In genomic region chr18:23629444-23629946, GRCh38 we compare ENCODE assay signal across 8 cellular contexts. TPM values are rescaled to one million over a fixed set of nuclear protein-coding genes. Genes with fewer than 3 reads are reported as not detected.
DNase-seq lines count a peak whose midpoint lies in the region; ATAC-seq, FAIRE-seq and TF ChIP-seq lines count a peak whose summit lies in the region.

No MANE protein-coding gene starts in this region.

- peak overlapping the region in 2 of 4 donors; percentile 8 to 32 for H3K27ac ChIP-seq in transverse colon

- H3K9me3 ChIP-seq in transverse colon = no peaks in the 10 kb centered on the region

- no peak overlapping the region for H3K4me3 ChIP-seq in transverse colon

- peaks cover 0 to 23% (median 6%) of the 10 kb centered on the region in 4 donors for H3K4me1 ChIP-seq in transverse colon

- TF ChIP-seq CTCF in transverse colon (IDR thresholded peaks at IDR 0.05) = no peak

- intact Hi-C loops in transverse colon (cut with DNase I; ENCODE audit: low total_unique reads) (no loop called here), posterior vena cava (cut with DNase I) (loop anchor here in 1 of 2 donors (10.0 kb wide), 1 partner anchor 175 kb away; no protein-coding TSS in a partner anchor)

- TF ChIP-seq POLR2A in transverse colon (IDR thresholded peaks at IDR 0.05) (no peak), GM12892 (IDR thresholded peaks at IDR 0.05; ENCODE audit: low read depth, low read length) (no peak)

- no peak for TF ChIP-seq EP300 in transverse colon (IDR thresholded peaks at IDR 0.05; ENCODE audit: low read depth)

- in situ Hi-C loops in transverse colon (cut with MboI; ENCODE audit: low pct_ligation_motif_present in 1 of 4, low pct_unique_long_range_greater_than_20kb in 1 of 4, low sequenced_read_pairs in 3 of 4) = loop anchor here in 3 of 4 donors (10.0 to 25.0 kb wide), 5 partner anchors 65 to 483 kb away; no protein-coding TSS in a partner anchor

- DNase-seq in NCI-H345 (lab: John Stamatoyannopoulos, UW) (peak; percentile 34), NCI-H345 treated with DMSO at 0.1 percent for 48 hours (lab: John Stamatoyannopoulos, UW; ENCODE audit: unreplicated experiment) (no peak), NCI-H748 (lab: John Stamatoyannopoulos, UW; ENCODE audit: unreplicated experiment) (peak; percentile 89), transverse colon (peak; percentile 27), MV-4-11 (lab: John Stamatoyannopoulos, UW) (no peak), GM12892 (ENCODE audit: insufficient read length) (no peak), posterior vena cava (ENCODE audit: low spot score) (no peak)

- ATAC-seq in HG03060 (IDR thresholded peaks at IDR 0.05; ENCODE audit: low read depth, unreplicated experiment) = peak; percentile 64

- FAIRE-seq in GM12892 (lab: Jason Lieb, UNC) = no peak

- 52 to 63% methylated on average over 4 of the region's 4 CpGs for WGBS in transverse colon (ENCODE audit: low coverage in 1 of 2), 2 donors

- H3K27me3 ChIP-seq in transverse colon = no peaks in the 10 kb centered on the region

- no peaks in the 10 kb centered on the region for H3K36me3 ChIP-seq in transverse colon

RNA-seq across cellular contexts. Expression of gene ANKRD29, which starts 33.2 kb away (rescaled TPM):
- total RNA-seq in transverse colon (1 to 10 TPM in 2 of 4 donors, under 1 TPM in 2; 0.75 to 2.2 (median 1.5) TPM), posterior vena cava (10 to 100 TPM; 16.7 to 24.2 TPM)
- 1.2 TPM for polyA plus RNA-seq in GM12892 (2012; ENCODE audit: missing spikeins)

RNA-seq across cellular contexts. Expression of gene NPC1, which starts 43.2 kb away (rescaled TPM):
- 10 to 100 TPM; 33.6 to 96.1 (median 49.7) TPM for total RNA-seq in transverse colon
- polyA plus RNA-seq in GM12892 (2012; ENCODE audit: missing spikeins) = 11.4 TPM
- 10 to 100 TPM; 36.2 to 72.1 TPM for total RNA-seq in posterior vena cava

RNA-seq across cellular contexts. Expression of gene LAMA3, which starts 59.8 kb away (rescaled TPM):
- total RNA-seq in transverse colon (10 to 100 TPM; 17.5 to 71.8 (median 47.4) TPM), posterior vena cava (10 to 100 TPM; 38.6 to 48.4 TPM)
- polyA plus RNA-seq in GM12892 (2012; ENCODE audit: missing spikeins) = 0.08 TPM

Comparison
In these comparisons a context has a peak if more than half of its experiments do, and no peak if none do; other contexts are left out.
1. DNase-seq: peak in NCI-H345 (single experiment), NCI-H748 (single experiment) and transverse colon (single experiment); none in NCI-H345 treated with DMSO at 0.1 percent for 48 hours (single experiment), MV-4-11 (single experiment), GM12892 (single experiment) and posterior vena cava (single experiment).
2. RNA of gene ANKRD29, which starts 33.2 kb away (total RNA-seq): 16.7 to 24.2 TPM in posterior vena cava; 0.75 to 2.2 TPM in transverse colon; every median in the first group is over 4 times any median in the second.